In the genomic region with DNA sequence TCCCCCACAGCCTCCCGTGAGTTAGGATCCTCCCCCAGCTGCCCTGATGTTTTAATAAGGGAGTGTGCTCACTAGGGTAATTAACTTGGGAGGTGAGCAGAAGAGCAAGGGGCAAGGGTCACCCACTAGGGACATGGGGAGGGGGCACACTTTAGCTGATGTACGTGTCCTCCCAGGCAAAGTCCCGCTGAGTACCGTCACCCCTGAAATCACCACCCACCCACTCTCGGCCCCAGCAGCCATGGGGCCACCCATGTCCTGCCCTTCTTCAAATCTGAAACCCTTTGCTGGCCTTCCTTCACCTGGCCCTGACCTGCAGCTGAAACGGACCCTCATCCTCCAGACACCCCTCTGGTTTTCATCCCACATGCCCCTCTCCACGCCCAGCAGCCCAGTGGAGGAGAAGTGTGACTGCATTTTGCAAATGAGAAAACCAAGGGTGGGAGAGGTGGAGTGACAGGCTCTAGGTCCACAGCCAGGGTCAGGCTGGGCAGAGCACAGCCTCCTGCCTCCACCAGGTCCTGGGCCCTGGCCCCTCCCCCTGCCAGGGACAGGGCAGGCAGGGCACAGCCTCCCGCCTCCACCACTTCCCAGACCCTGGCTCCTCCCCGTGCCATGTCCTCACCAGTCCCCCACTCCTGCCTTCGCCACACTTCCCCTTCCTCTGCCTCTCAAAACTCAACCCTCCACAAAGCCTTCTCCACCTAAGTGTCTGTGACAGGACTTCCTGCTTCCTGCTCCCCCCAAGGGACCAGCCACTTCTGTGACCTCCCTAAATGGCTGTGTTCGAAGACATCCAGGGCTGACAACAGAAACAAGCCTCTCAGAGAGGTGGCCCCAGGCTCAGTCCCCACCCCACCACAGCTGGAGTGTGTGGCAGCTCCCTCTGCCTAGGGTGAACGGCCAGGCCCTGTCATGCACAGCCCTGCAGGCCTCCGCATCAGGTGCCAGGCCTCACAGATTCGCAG, we compare ENCODE assay signal across 9 cellular contexts. TPM values are rescaled to one million over a fixed set of nuclear protein-coding genes. Genes with fewer than 3 reads are reported as not detected.
DNase-seq lines count a peak whose midpoint lies in the region; ATAC-seq, FAIRE-seq and TF ChIP-seq lines count a peak whose summit lies in the region.
"Had no signal": no experiment of that assay in that cellular context is flagged by ENCODE, and none has a peak within 500 bp of the region (broad histone marks: within the 10 kb centered on the region; RNA-seq: fewer than 3 reads in every experiment).

No MANE protein-coding gene starts in this region.

- H3F3A ChIP-seq in OCI-LY1 (ENCODE audit: insufficient read depth, low read length), result no peaks in the 10 kb centered on the region

- H3K27ac Mint-ChIP-seq in nephron progenitor cell, result no peak overlapping the region

- H3K36me3 ChIP-seq in OCI-LY1 (ENCODE audit: insufficient read depth, low read length), result no peaks in the 10 kb centered on the region
- H3K36me3 ChIP-seq in GM12878 (ENCODE audit: control insufficient read depth in 2 of 2, insufficient read depth in 2 of 2, low read length in 1 of 2), result peaks cover 4 to 11% of the 10 kb centered on the region in 2 experiments; a peak in 3 of 4 replicates

- H3K27ac ChIP-seq in OCI-LY1 (ENCODE audit: low read depth, low read length, poor library complexity, severe bottlenecking), result no peak overlapping the region
- peak overlapping the region; percentile 72 for H3K27ac ChIP-seq in GM12878 (ENCODE audit: control insufficient read depth, insufficient read depth)

- peak; percentile 61 for DNase-seq in GM12878 (ENCODE audit: low read depth, low spot score)
- no peak for DNase-seq in nephron progenitor cell
- DNase-seq in mesenteric fat pad (ENCODE audit: low spot score), result no peak
- no peak for DNase-seq in NCI-H1417 (lab: John Stamatoyannopoulos, UW)
- no peak for DNase-seq in DMS53 treated with DMSO at 0.1 percent for 48 hours (lab: John Stamatoyannopoulos, UW; ENCODE audit: unreplicated experiment)

- H3K9ac ChIP-seq in OCI-LY1 (ENCODE audit: low read length) (no peak overlapping the region), GM12878 (ENCODE audit: control insufficient read depth, insufficient read depth, low read length) (peak overlapping the region; percentile 49)

- H3K36me3 Mint-ChIP-seq in nephron progenitor cell (ENCODE audit: low read depth), result no peaks in the 10 kb centered on the region

- intact Hi-C loops in GM12878 (cut with micrococcal nuclease; ENCODE audit: unreplicated experiment), result no loop called here

- SMC1A ChIA-PET in GM12878 (lab: Charles Lee; ENCODE audit: uncharacterized antibody, unreplicated experiment), result no interaction called here

- H3K4me1 Mint-ChIP-seq in nephron progenitor cell, result peaks cover 14% of the 10 kb centered on the region

- WGBS in GM12878 (ENCODE audit: insufficient coverage, insufficient replicate concordance, low lambda C conversion rate, missing lambda C conversion rate), result 29% methylated on average over 14 of the region's 14 CpGs

- ATAC-seq in GM18907 (IDR thresholded peaks at IDR 0.05; ENCODE audit: unreplicated experiment) (peak; percentile 90), HG02798 (IDR thresholded peaks at IDR 0.05; ENCODE audit: poor library complexity, unreplicated experiment) (peak; percentile 91), GM12878 (peak; percentile 87)

- no peak for TF ChIP-seq EP300 in GM12878 (IDR thresholded peaks at IDR 0.05; ENCODE audit: borderline replicate concordance in 1 of 2, control insufficient read depth in 1 of 2, low read depth in 2 of 2, low read length in 2 of 2)

- BruUV-seq in GM12878 (replicated peaks; lab: Mats Ljungman, UMichigan), result no TSS peak

- H4K20me1 ChIP-seq in OCI-LY1 (ENCODE audit: insufficient read depth, low read length) (no peaks in the 10 kb centered on the region), GM12878 (ENCODE audit: control insufficient read depth, insufficient read depth) (no peaks in the 10 kb centered on the region)

- CTCF ChIA-PET in GM12878 (lab: Yijun Ruan, JAX), result interaction anchor here (0.6 to 1.7 kb wide), 3 partner anchors 17 to 356 kb away, joined by 3 to 4 read pairs (median 3); no protein-coding TSS in a partner anchor

- TF ChIP-seq RAD21 in GM12878 (IDR thresholded peaks at IDR 0.05; ENCODE audit: insufficient read depth, low read depth, low read length), result no peak

- no peaks in the 10 kb centered on the region for H3K9me2 ChIP-seq in OCI-LY1 (ENCODE audit: low read depth, low read length)

- H2AFZ ChIP-seq in OCI-LY1 (ENCODE audit: low read length) (no peak overlapping the region), GM12878 (ENCODE audit: control insufficient read depth, low read depth, low read length) (peak overlapping the region; percentile 68)

- no peak for TF ChIP-seq CTCF in OCI-LY1 (IDR thresholded peaks at IDR 0.05; ENCODE audit: low read length)
- TF ChIP-seq CTCF in GM12878 (IDR thresholded peaks at IDR 0.05 in 2 of 3, conservative IDR thresholded peaks at IDR 0.05 in 1 of 3; ENCODE audit: control insufficient read depth in 2 of 3, extremely low read depth in 1 of 3, insufficient read depth in 1 of 3, low read depth in 3 of 3, low read length in 3 of 3), result no peak
- no peak for TF ChIP-seq CTCF in nephron progenitor cell (IDR thresholded peaks at IDR 0.05)

- in situ Hi-C loops in GM12878 (cut with MboI), result no loop called here

- H3K9me3 Mint-ChIP-seq in nephron progenitor cell, result no peaks in the 10 kb centered on the region

- H3K79me2 ChIP-seq in OCI-LY1 (ENCODE audit: insufficient read depth, low read length) (no peaks in the 10 kb centered on the region), GM12878 (ENCODE audit: control insufficient read depth, insufficient read depth, low read length) (no peaks in the 10 kb centered on the region; the same call in none of the 2 replicates)

- no peaks in the 10 kb centered on the region; the same call in 1 of the 2 replicates for H3K27me3 ChIP-seq in OCI-LY1 (ENCODE audit: insufficient read depth, low read length)
- H3K27me3 ChIP-seq in GM12878 (replicated peaks in 1 of 2; ENCODE audit: control insufficient read depth in 2 of 2, insufficient read depth in 2 of 2, low read length in 1 of 2), result no peaks in the 10 kb centered on the region

- H3K4me3 Mint-ChIP-seq in nephron progenitor cell, result peak overlapping the region; percentile 13

- H3K4me3 ChIP-seq in OCI-LY1 (ENCODE audit: low read depth, low read length, poor library complexity, severe bottlenecking) (no peak overlapping the region), GM12878 (no peak overlapping the region)

- peaks cover 12% of the 10 kb centered on the region for H3K4me1 ChIP-seq in OCI-LY1 (ENCODE audit: insufficient read depth, low read length, severe bottlenecking)
- peaks cover 26% of the 10 kb centered on the region for H3K4me1 ChIP-seq in GM12878 (ENCODE audit: control insufficient read depth, insufficient read depth, low read length)

- peak overlapping the region; percentile 19; the same call in 1 of the 2 replicates for H3K4me2 ChIP-seq in OCI-LY1 (ENCODE audit: low read length)
- peak overlapping the region; percentile 65 for H3K4me2 ChIP-seq in GM12878 (ENCODE audit: control insufficient read depth, insufficient read depth)

- no peaks in the 10 kb centered on the region for H3K9me3 ChIP-seq in OCI-LY1 (ENCODE audit: low read length)
- H3K9me3 ChIP-seq in GM12878 (replicated peaks; ENCODE audit: control insufficient read depth, insufficient read depth, low read length), result no peaks in the 10 kb centered on the region

- RAD21 ChIA-PET in GM12878 (lab: Charles Lee; ENCODE audit: unreplicated experiment), result no interaction called here

- peaks cover 28% of the 10 kb centered on the region for H3K27me3 Mint-ChIP-seq in nephron progenitor cell (ENCODE audit: low read depth, poor library complexity)

- no peak for FAIRE-seq in GM12878 (lab: Jason Lieb, UNC)

- POLR2A ChIA-PET in GM12878 (lab: Charles Lee), result no interaction called here

- TF ChIP-seq POLR2A in GM12878 (IDR thresholded peaks at IDR 0.05; ENCODE audit: low read depth, low read length), result peak; percentile 41; the same call in 1 of the 2 replicates

RNA-seq across cellular contexts. Expression of gene ACSS1, which starts 15.1 kb away (rescaled TPM):
- total RNA-seq in GM12878 (2013; cell fraction: nucleolus; rRNA removed), result 29.0 and 30.9 TPM in 2 replicates
- total RNA-seq in GM12878 (2014; rRNA removed) (30.5 and 35.2 TPM in 2 replicates), GM12878 (2014; rRNA removed; fragmentation: Illumina TruSeq; extraction: Trizol) (13.1 and 13.6 TPM in 2 replicates), GM12878 (2021) (44.4 and 44.9 TPM in 2 replicates), mesenteric fat pad (14.3 TPM)
- 12.9 TPM for polyA plus RNA-seq in GM12878 (2011; ENCODE audit: low read depth)
- polyA plus RNA-seq in GM12878 (2011; rRNA removed) (22.2 and 31.1 TPM in 2 replicates), GM12878 (2014; fragmentation: Illumina TruSeq; extraction: Trizol) (25.0 and 31.1 TPM in 2 replicates), GM12878 (2014; fragmentation: Nextera tagmentation; extraction: Ambion mirVana) (1 to 10 TPM; 1.3 to 6.7 TPM), GM12878 (2014; rRNA removed) (33.0 and 36.4 TPM in 2 replicates), GM12878 (2016; fragmentation: Nextera tagmentation; extraction: Ambion mirVana) (10 to 100 TPM; 27.4 to 36.6 TPM)
- 42.2 and 43.5 TPM in 2 replicates for polyA plus RNA-seq in GM12878 (2011; cell fraction: cytosol; rRNA removed)
- polyA plus RNA-seq in GM12878 (2011; cell fraction: nucleus; rRNA removed), result 71.2 and 72.8 TPM in 2 replicates
- 23.9 and 24.9 TPM in 2 replicates for polyA plus RNA-seq in GM12878 (2012)
- polyA minus RNA-seq in GM12878 (2011; rRNA and poly(A)+ RNA removed), result 38.5 and 48.2 TPM in 2 replicates
- 13.5 and 15.2 TPM in 2 replicates for polyA minus RNA-seq in GM12878 (2011; cell fraction: cytosol; rRNA and poly(A)+ RNA removed)
- 16.3 and 23.6 TPM in 2 replicates for polyA minus RNA-seq in GM12878 (2011; cell fraction: nucleus; rRNA and poly(A)+ RNA removed)

RNA-seq across cellular contexts. Expression of gene VSX1, which starts 39.1 kb away (rescaled TPM):
- total RNA-seq in GM12878 (2013; cell fraction: nucleolus; rRNA removed), result not detected in 2 replicates
- total RNA-seq in GM12878 (2014; rRNA removed) (not detected in 2 replicates), GM12878 (2014; rRNA removed; fragmentation: Illumina TruSeq; extraction: Trizol) (not detected in 2 replicates), GM12878 (2021) (not detected in 2 replicates), mesenteric fat pad (not detected)
- not detected for polyA plus RNA-seq in GM12878 (2011; ENCODE audit: low read depth)
- polyA plus RNA-seq in GM12878 (2011; rRNA removed) (0.03 and 0.05 TPM in 2 replicates), GM12878 (2014; fragmentation: Illumina TruSeq; extraction: Trizol) (not detected in 2 replicates), GM12878 (2014; fragmentation: Nextera tagmentation; extraction: Ambion mirVana) (not detected), GM12878 (2014; rRNA removed) (not detected in 2 replicates), GM12878 (2016; fragmentation: Nextera tagmentation; extraction: Ambion mirVana) (not detected)
- 0.03 TPM in 1 of 2 replicates, not detected in the other for polyA plus RNA-seq in GM12878 (2011; cell fraction: cytosol; rRNA removed)
- polyA plus RNA-seq in GM12878 (2011; cell fraction: nucleus; rRNA removed), result 0.12 TPM in 1 of 2 replicates, not detected in the other
- polyA plus RNA-seq in GM12878 (2012), result not detected in 2 replicates
- not detected in 2 replicates for polyA minus RNA-seq in GM12878 (2011; rRNA and poly(A)+ RNA removed)
- polyA minus RNA-seq in GM12878 (2011; cell fraction: cytosol; rRNA and poly(A)+ RNA removed), result not detected in 2 replicates
- polyA minus RNA-seq in GM12878 (2011; cell fraction: nucleus; rRNA and poly(A)+ RNA removed), result not detected in 2 replicates
- total RNA-seq: SK-MEL-5 had no signal

RNA-seq across cellular contexts. Expression of gene APMAP, which starts 50.3 kb away (rescaled TPM):
- 23.9 and 29.1 TPM in 2 replicates for total RNA-seq in GM12878 (2013; cell fraction: nucleolus; rRNA removed)
- total RNA-seq in GM12878 (2014; rRNA removed), result 32.5 and 34.7 TPM in 2 replicates
- total RNA-seq in GM12878 (2014; rRNA removed; fragmentation: Illumina TruSeq; extraction: Trizol), result 29.3 and 31.2 TPM in 2 replicates
- total RNA-seq in GM12878 (2021), result 31.7 and 32.9 TPM in 2 replicates
- polyA plus RNA-seq in GM12878 (2011; ENCODE audit: low read depth), result 13.2 TPM
- polyA plus RNA-seq in GM12878 (2011; rRNA removed), result 33.6 and 34.9 TPM in 2 replicates
- 31.5 and 35.7 TPM in 2 replicates for polyA plus RNA-seq in GM12878 (2011; cell fraction: cytosol; rRNA removed)
- polyA plus RNA-seq in GM12878 (2011; cell fraction: nucleus; rRNA removed), result 29.7 and 34.5 TPM in 2 replicates
- polyA plus RNA-seq in GM12878 (2012), result 20.4 and 24.0 TPM in 2 replicates
- 28.0 and 30.5 TPM in 2 replicates for polyA plus RNA-seq in GM12878 (2014; fragmentation: Illumina TruSeq; extraction: Trizol)
- polyA plus RNA-seq in GM12878 (2014; fragmentation: Nextera tagmentation; extraction: Ambion mirVana), result 10 to 100 TPM; 12.1 to 22.3 TPM
- 38.4 and 38.7 TPM in 2 replicates for polyA plus RNA-seq in GM12878 (2014; rRNA removed)
- 10 to 100 TPM; 56.6 to 60.2 TPM for polyA plus RNA-seq in GM12878 (2016; fragmentation: Nextera tagmentation; extraction: Ambion mirVana)
- 13.4 and 15.9 TPM in 2 replicates for polyA minus RNA-seq in GM12878 (2011; rRNA and poly(A)+ RNA removed)
- polyA minus RNA-seq in GM12878 (2011; cell fraction: cytosol; rRNA and poly(A)+ RNA removed), result 6.8 and 7.4 TPM in 2 replicates
- polyA minus RNA-seq in GM12878 (2011; cell fraction: nucleus; rRNA and poly(A)+ RNA removed), result 7.0 and 8.7 TPM in 2 replicates
- total RNA-seq in mesenteric fat pad, result 166 TPM
